Comparison of ENCODE assay signal across 1 cellular context in the genomic region with DNA sequence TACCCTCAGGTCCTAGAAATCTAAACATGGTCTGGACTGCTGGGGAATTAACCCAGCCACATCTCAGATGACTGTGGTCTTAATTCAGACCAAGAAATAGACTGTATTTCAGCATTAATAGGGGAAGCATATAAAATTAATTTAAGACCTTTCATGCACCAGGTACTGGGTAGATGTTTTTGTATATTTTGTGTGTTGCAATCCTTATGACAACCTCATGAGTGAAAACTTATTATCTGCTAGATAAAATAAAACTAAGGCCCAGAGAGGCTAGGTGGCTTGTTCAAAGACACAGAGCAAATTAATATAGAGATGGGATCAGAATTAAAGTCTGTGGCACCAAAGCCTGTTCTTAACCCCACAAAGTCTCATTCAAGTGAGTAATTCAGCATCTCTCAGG.
TF ChIP-seq lines count a peak whose summit lies in the region.

No MANE protein-coding gene starts in this region.

TF ChIP-seq in A549, 52 proteins besides CTCF, POLR2A, EP300 and RAD21:
- no peak for TF ChIP-seq SMC3 (IDR thresholded peaks at IDR 0.05)
TF ChIP-seq in A549: peak in this region for 0.
